In genomic region chr10:3784510-3785250, GRCh38 we compare ENCODE assay signal across 8 cellular contexts. TPM values are rescaled to one million over a fixed set of nuclear protein-coding genes. Genes with fewer than 3 reads are reported as not detected.
A peak's percentile ranks its signal among the peaks of the same experiment; 100 is the strongest.
DNase-seq lines count a peak whose midpoint lies in the region; ATAC-seq and TF ChIP-seq lines count a peak whose summit lies in the region.

Gene KLF6, minus strand, starts transcription at chr10:3785209. Its CDS starts 195 bp downstream, at chr10:3785014.

- TF ChIP-seq POLR2A in erythroblast (IDR thresholded peaks at IDR 0.05; ENCODE audit: low read length) (peak; percentile 84), upper lobe of left lung (IDR thresholded peaks at IDR 0.05) (peak in 3 of 4 donors; percentile 53 to 90 (median 59))

- no TSS peak for BruUV-seq in A673 (replicated peaks; lab: Mats Ljungman, UMichigan)

- CTCF ChIA-PET in A673 (lab: Charles Lee) = interaction anchor here (0.6 to 0.7 kb wide), 2 partner anchors 141 to 324 kb away, joined by 3 to 4 read pairs; no protein-coding TSS in a partner anchor

- H3K4me3 ChIP-seq in A673 (ENCODE audit: low read depth, low read length, poor library complexity, severe bottlenecking) (peak within 1 kb of the TSS; percentile 97), mucosa of rectum (ENCODE audit: low read length in 2 of 2) (peak within 1 kb of the TSS; percentile 84 to 99), upper lobe of left lung (peak within 1 kb of the TSS; percentile 65 to 91 (median 78))

- ATAC-seq in GM18502 (IDR thresholded peaks at IDR 0.05; ENCODE audit: poor library complexity, unreplicated experiment) (peak; percentile 2), HG03139 (IDR thresholded peaks at IDR 0.05; ENCODE audit: unreplicated experiment) (peak; percentile 1), upper lobe of left lung (ENCODE audit: low FRiP score in 2 of 2) (peak in 1 of 2 donors; percentile 27)

- TF ChIP-seq EP300 in upper lobe of left lung (IDR thresholded peaks at IDR 0.05) = no peak

- peak within 1 kb of the TSS; percentile 97 to 100 for H3K9ac ChIP-seq in mucosa of rectum (ENCODE audit: low read depth in 1 of 2, low read length in 2 of 2)

- WGBS in upper lobe of left lung, 2 donors = 0% methylated on average over 25 to 45 of the region's 69 CpGs

- intact Hi-C loops in A673 (cut with micrococcal nuclease; ENCODE audit: unreplicated experiment) = loop anchor here (1.0 to 10.0 kb wide), 5 partner anchors 21 to 988 kb away; no protein-coding TSS in a partner anchor

- H3K27me3 ChIP-seq in A673 (replicated peaks; ENCODE audit: insufficient read depth, low read depth, low read length, poor library complexity) (no peaks in the 10 kb centered on the region), mucosa of rectum (ENCODE audit: control insufficient read depth in 2 of 2, insufficient read depth in 2 of 2, low read length in 2 of 2) (no peaks in the 10 kb centered on the region), upper lobe of left lung (no peaks in the 10 kb centered on the region)

- H3K27ac ChIP-seq in A673 (ENCODE audit: low read depth, low read length, poor library complexity, severe bottlenecking) (peak within 1 kb of the TSS; percentile 100), mucosa of rectum (ENCODE audit: low read depth in 2 of 2, low read length in 2 of 2) (peak within 1 kb of the TSS; percentile 99 to 100), upper lobe of left lung (peak within 1 kb of the TSS; percentile 100)

- H3K36me3 ChIP-seq in A673 (ENCODE audit: insufficient read depth, low read length, poor library complexity, severe bottlenecking) (peaks cover 29% of the 10 kb centered on the region), mucosa of rectum (ENCODE audit: control insufficient read depth in 2 of 2, insufficient read depth in 2 of 2, low read length in 2 of 2) (peaks cover 27 to 33% of the 10 kb centered on the region in 2 donors), upper lobe of left lung (peaks cover 15 to 30% (median 22%) of the 10 kb centered on the region in 4 donors)

- DNase-seq in A673 (ENCODE audit: low spot score) (peak; percentile 52), T-helper 9 cell (peak; percentile 35), erythroblast (lab: John Stamatoyannopoulos, UW) (peak; percentile 70 to 85), upper lobe of left lung (peak; percentile 47 to 94)
- no peak for DNase-seq in effector CD8-positive, alpha-beta T cell (lab: John Stamatoyannopoulos, UW)

- POLR2A ChIA-PET in A673 (lab: Charles Lee; ENCODE audit: low non-redundant PET) = interaction anchor here (0.6 to 1.2 kb wide), 11 partner anchors 10 to 1740 kb away, joined by 3 to 7 read pairs (median 4); no protein-coding TSS in a partner anchor

- H3K4me1 ChIP-seq in A673 (ENCODE audit: insufficient read depth, low read length, poor library complexity, severe bottlenecking) (peaks cover 37% of the 10 kb centered on the region), mucosa of rectum (ENCODE audit: control insufficient read depth in 2 of 2, insufficient read depth in 2 of 2, low read length in 2 of 2) (peaks cover 28 to 30% of the 10 kb centered on the region in 2 donors), upper lobe of left lung (peaks cover 16 to 28% (median 22%) of the 10 kb centered on the region in 4 donors)

- TF ChIP-seq CTCF in A673 (conservative IDR thresholded peaks at IDR 0.05; ENCODE audit: low read depth, low read length) = no peak
- TF ChIP-seq CTCF in upper lobe of left lung (IDR thresholded peaks at IDR 0.05) = no peak

- H3K9me3 ChIP-seq in A673 (ENCODE audit: low read depth, low read length, poor library complexity, severe bottlenecking) (peaks cover 9% of the 10 kb centered on the region), mucosa of rectum (ENCODE audit: control insufficient read depth in 2 of 2, low read length in 2 of 2) (no peaks in the 10 kb centered on the region), upper lobe of left lung (peaks cover 0 to 3% (median 0%) of the 10 kb centered on the region in 4 donors)

RNA-seq across cellular contexts. Expression of gene KLF6, which starts in this region (rescaled TPM):
- total RNA-seq in A673 (2021) = 57.3 and 70.1 TPM in 2 replicates
- 100 to 1,000 TPM; 164 to 439 (median 249) TPM for total RNA-seq in upper lobe of left lung
